ENCODE assay signal across 2 cellular contexts in genomic region chr9:129140397-129141065, GRCh38.
TF ChIP-seq lines count a peak whose summit lies in the region.

No MANE protein-coding gene starts in this region.

TF ChIP-seq in GM23338, 12 proteins besides CTCF, POLR2A, EP300 and RAD21 (continued from another document):
- TF ChIP-seq ZNF114 (CRISPR knock-in tag; IDR thresholded peaks at IDR 0.05): no peak
- no peak for TF ChIP-seq REST (IDR thresholded peaks at IDR 0.05; ENCODE audit: unreplicated experiment)
- TF ChIP-seq JUNB (IDR thresholded peaks at IDR 0.05; ENCODE audit: unreplicated experiment): no peak
- no peak for TF ChIP-seq EZH2 (IDR thresholded peaks at IDR 0.05; ENCODE audit: low read depth, unreplicated experiment)
- TF ChIP-seq CREB1 (CRISPR knock-in tag; IDR thresholded peaks at IDR 0.05; ENCODE audit: low read depth): no peak
- TF ChIP-seq ZNF331 (CRISPR knock-in tag; IDR thresholded peaks at IDR 0.05; ENCODE audit: low read depth): no peak
- TF ChIP-seq ZNF462 (CRISPR knock-in tag; IDR thresholded peaks at IDR 0.05): no peak
- TF ChIP-seq NANOG (IDR thresholded peaks at IDR 0.05; ENCODE audit: borderline replicate concordance): no peak
- TF ChIP-seq STAT1 (IDR thresholded peaks at IDR 0.05; ENCODE audit: unreplicated experiment): no peak
- no peak for TF ChIP-seq ETS1 (IDR thresholded peaks at IDR 0.05)
- no peak for TF ChIP-seq POLR2AphosphoS5 (IDR thresholded peaks at IDR 0.05; ENCODE audit: low read depth)

TF ChIP-seq in neural cell, 6 proteins besides CTCF, POLR2A, EP300 and RAD21:
- TF ChIP-seq MXI1 (conservative IDR thresholded peaks at IDR 0.05; ENCODE audit: poor library complexity, severe bottlenecking): no peak
- no peak for TF ChIP-seq SMC3 (conservative IDR thresholded peaks at IDR 0.05; ENCODE audit: poor library complexity)
- TF ChIP-seq TAF1 (IDR thresholded peaks at IDR 0.05; ENCODE audit: low read depth): peak; percentile 5
- TF ChIP-seq REST (IDR thresholded peaks at IDR 0.05; ENCODE audit: borderline replicate concordance): no peak
- TF ChIP-seq POLR2AphosphoS5 (IDR thresholded peaks at IDR 0.05): no peak
